8 cellular contexts compared by ENCODE assay signal in the genomic region with DNA sequence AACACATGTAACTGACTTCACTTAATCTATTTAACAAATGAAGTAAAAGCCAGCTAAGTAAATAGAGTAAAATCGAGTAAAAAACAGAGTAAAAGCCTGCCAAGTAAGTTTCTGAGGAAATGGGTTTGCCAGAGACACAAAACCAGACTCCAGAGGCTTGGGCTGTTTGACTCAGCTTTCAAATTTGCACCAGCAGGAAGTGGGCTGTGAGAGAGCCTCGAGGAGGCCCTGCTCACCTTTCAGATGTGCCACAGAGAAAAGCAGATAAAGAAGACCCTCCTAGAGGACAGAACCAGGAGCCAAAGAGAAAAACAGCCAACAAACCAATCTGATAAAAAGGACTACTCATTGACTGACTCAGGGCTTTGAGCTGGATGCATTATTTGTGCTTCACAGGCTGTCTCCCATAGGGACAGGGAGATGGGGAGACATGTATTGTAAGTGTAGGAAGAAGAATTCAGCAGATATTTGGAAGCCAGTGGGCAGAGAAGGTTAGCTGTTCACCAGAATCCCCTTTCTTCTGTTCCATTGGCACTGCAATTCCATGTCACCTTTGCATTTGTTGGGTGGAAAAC. TPM values are rescaled to one million over a fixed set of nuclear protein-coding genes. Genes with fewer than 3 reads are reported as not detected.
A peak's percentile ranks its signal among the peaks of the same experiment; 100 is the strongest.
DNase-seq lines count a peak whose midpoint lies in the region; ATAC-seq lines count a peak whose summit lies in the region.

No MANE protein-coding gene starts in this region.

- H3K4me3 Mint-ChIP-seq in activated CD4-positive, alpha-beta memory T cell treated with anti-CD3 and anti-CD28 coated beads, Interleukin-2, amount 10 ng/mL, durations not matched to agents 7 days and 5 days: peak overlapping the region; percentile 2

- peaks cover 33% of the 10 kb centered on the region for H3K4me1 Mint-ChIP-seq in activated CD4-positive, alpha-beta memory T cell treated with anti-CD3 and anti-CD28 coated beads, Interleukin-2, amount 10 ng/mL, durations not matched to agents 7 days and 5 days

- DNase-seq in activated CD4-positive, alpha-beta T cell treated with anti-CD3 and anti-CD28 coated beads for 48 hours: peak; percentile 68
- DNase-seq in activated CD4-positive, alpha-beta T cell treated with anti-CD3 and anti-CD28 coated beads, Interleukin-2, amount 50 U/mL, for 1 hour: no peak
- DNase-seq in activated CD4-positive, alpha-beta memory T cell treated with anti-CD3 and anti-CD28 coated beads, Interleukin-2, amount 10 ng/mL, durations not matched to agents 7 days and 5 days: peak; percentile 64
- peak; percentile 34 to 40 for DNase-seq in stimulated activated CD4-positive, alpha-beta T cell treated with anti-CD3 and anti-CD28 coated beads, Interleukin-15, amount 100 ng/mL, for 48 hours (ENCODE audit: low read depth in 2 of 2)
- no peak for DNase-seq in G401 (ENCODE audit: low spot score)
- DNase-seq in NCI-H82 (lab: John Stamatoyannopoulos, UW): no peak
- no peak for DNase-seq in SW480 (ENCODE audit: low spot score)

- ATAC-seq in HG02938 (IDR thresholded peaks at IDR 0.05; ENCODE audit: unreplicated experiment): peak; percentile 94

- peaks cover 22% of the 10 kb centered on the region for H3K36me3 Mint-ChIP-seq in activated CD4-positive, alpha-beta memory T cell treated with anti-CD3 and anti-CD28 coated beads, Interleukin-2, amount 10 ng/mL, durations not matched to agents 7 days and 5 days (ENCODE audit: low read depth)

- POLR2A ChIA-PET in activated CD4-positive, alpha-beta memory T cell treated with anti-CD3 and anti-CD28 coated beads, Interleukin-2, amount 10 ng/mL, durations not matched to agents 7 days and 5 days (lab: Charles Lee): interaction anchor here (0.6 to 2.5 kb wide), 4 partner anchors 10 to 26 kb away, joined by 3 to 24 read pairs (median 4); a partner anchor contains a TSS

- H3K9me3 Mint-ChIP-seq in activated CD4-positive, alpha-beta memory T cell treated with anti-CD3 and anti-CD28 coated beads, Interleukin-2, amount 10 ng/mL, durations not matched to agents 7 days and 5 days: peaks cover 2% of the 10 kb centered on the region

- H3K27me3 Mint-ChIP-seq in activated CD4-positive, alpha-beta memory T cell treated with anti-CD3 and anti-CD28 coated beads, Interleukin-2, amount 10 ng/mL, durations not matched to agents 7 days and 5 days: no peaks in the 10 kb centered on the region

- in situ Hi-C loops in G401 (cut with HindIII; ENCODE audit: low sequenced_read_pairs): no loop called here

- CTCF ChIA-PET in activated CD4-positive, alpha-beta memory T cell treated with anti-CD3 and anti-CD28 coated beads, Interleukin-2, amount 10 ng/mL, durations not matched to agents 7 days and 5 days (lab: Charles Lee): interaction anchor here (1.6 to 2.7 kb wide), 2 partner anchors 25 to 52 kb away, joined by 3 to 11 read pairs; no protein-coding TSS in a partner anchor

- peak overlapping the region; percentile 80 for H3K27ac Mint-ChIP-seq in activated CD4-positive, alpha-beta memory T cell treated with anti-CD3 and anti-CD28 coated beads, Interleukin-2, amount 10 ng/mL, durations not matched to agents 7 days and 5 days

RNA-seq across cellular contexts. Expression of a gene that starts 14.4 kb away (rescaled TPM):
- total RNA-seq in activated CD4-positive, alpha-beta memory T cell treated with anti-CD3 and anti-CD28 coated beads, Interleukin-2, amount 10 ng/mL, durations not matched to agents 7 days and 5 days: 1 to 10 TPM; 7.5 to 7.8 TPM
- total RNA-seq in G401 (2014; rRNA removed; shearing (Covaris generic)): 9.8 and 20.2 TPM in 2 replicates

RNA-seq across cellular contexts. Expression of a gene that starts 20.8 kb away (rescaled TPM):
- total RNA-seq in activated CD4-positive, alpha-beta memory T cell treated with anti-CD3 and anti-CD28 coated beads, Interleukin-2, amount 10 ng/mL, durations not matched to agents 7 days and 5 days: 1 to 10 TPM; 2.5 to 3.3 TPM
- 0.07 TPM in 1 of 2 replicates, not detected in the other for total RNA-seq in G401 (2014; rRNA removed; shearing (Covaris generic))

RNA-seq across cellular contexts. Expression of a gene that starts 37.7 kb away (rescaled TPM):
- under 1 TPM in 1 of 2 experiments, not detected in 1; 0.23 TPM for total RNA-seq in activated CD4-positive, alpha-beta memory T cell treated with anti-CD3 and anti-CD28 coated beads, Interleukin-2, amount 10 ng/mL, durations not matched to agents 7 days and 5 days
- total RNA-seq in G401 (2014; rRNA removed; shearing (Covaris generic)): 0.17 TPM in 1 of 2 replicates, not detected in the other

Comparison
In these comparisons a context has a peak if more than half of its experiments do, and no peak if none do; other contexts are left out.
1. DNase-seq: peak in activated CD4-positive, alpha-beta T cell treated with anti-CD3 and anti-CD28 coated beads for 48 hours (single experiment), activated CD4-positive, alpha-beta memory T cell treated with anti-CD3 and anti-CD28 coated beads, Interleukin-2, amount 10 ng/mL, durations not matched to agents 7 days and 5 days (single experiment) and stimulated activated CD4-positive, alpha-beta T cell treated with anti-CD3 and anti-CD28 coated beads, Interleukin-15, amount 100 ng/mL, for 48 hours (2 of 2); none in activated CD4-positive, alpha-beta T cell treated with anti-CD3 and anti-CD28 coated beads, Interleukin-2, amount 50 U/mL, for 1 hour (single experiment), G401 (single experiment), NCI-H82 (single experiment) and SW480 (single experiment).